Comparison of ENCODE assay signal across 21 cellular contexts in genomic region chr2:157262248-157262647, GRCh38. TPM values are rescaled to one million over a fixed set of nuclear protein-coding genes. Genes with fewer than 3 reads are reported as not detected.
"Had no signal": no experiment of that assay in that cellular context is flagged by ENCODE, and none has a peak within 500 bp of the region (broad histone marks: within the 10 kb centered on the region; RNA-seq: fewer than 3 reads in every experiment).

No MANE protein-coding gene starts in this region.

- H3K4me3 ChIP-seq: ascending aorta, breast epithelium, gastrocnemius medialis, heart left ventricle, lung, ovary, sigmoid colon, spleen had no signal

- H3K9me3 ChIP-seq: ascending aorta, breast epithelium, gastrocnemius medialis, heart left ventricle, ovary, sigmoid colon, spleen, upper lobe of left lung had no signal

- H3K27me3 ChIP-seq: ascending aorta, breast epithelium, gastrocnemius medialis, heart left ventricle, ovary, sigmoid colon, spleen, upper lobe of left lung had no signal

- H3K36me3 ChIP-seq: ascending aorta, breast epithelium, gastrocnemius medialis, heart left ventricle, ovary, sigmoid colon, spleen, upper lobe of left lung had no signal

- ATAC-seq: activated CD8-positive, alpha-beta memory T cell treated with anti-CD3 and anti-CD28 coated beads, Interleukin-2, amount 10 ng/mL, durations not matched to agents 7 days and 5 days; gastrocnemius medialis; heart left ventricle; left colon; stimulated activated naive CD8-positive, alpha-beta T cell treated with anti-CD3 and anti-CD28 coated beads, Interleukin-15, amount 100 ng/mL, for 72 hours had no signal

- H3K27ac ChIP-seq: breast epithelium, gastrocnemius medialis, heart left ventricle, ovary, sigmoid colon, spleen had no signal

- DNase-seq: activated CD4-positive, alpha-beta T cell treated with anti-CD3 and anti-CD28 coated beads for 1 hour; activated CD4-positive, alpha-beta T cell treated with anti-CD3 and anti-CD28 coated beads, Interleukin-2, amount 50 U/mL, for 48 hours; activated CD8-positive, alpha-beta memory T cell treated with anti-CD3 and anti-CD28 coated beads, Interleukin-2, amount 10 ng/mL, durations not matched to agents 7 days and 5 days; activated naive CD4-positive, alpha-beta T cell treated with anti-CD3 and anti-CD28 coated beads for 36 hours; activated T-cell treated with anti-CD3 and anti-CD28 coated beads, Interleukin-2, amount 50 U/mL, for 1 hour; effector memory CD4-positive, alpha-beta T cell; gastrocnemius medialis; heart left ventricle; left colon; midbrain; ovary; sigmoid colon; spleen; stimulated activated naive CD8-positive, alpha-beta T cell treated with anti-CD3 and anti-CD28 coated beads, Interleukin-15, amount 100 ng/mL, for 72 hours; T1000 had no signal

- H3K4me1 ChIP-seq: breast epithelium had no signal

RNA-seq across cellular contexts. Expression of gene GALNT5, which starts 4.7 kb away (rescaled TPM):
- total RNA-seq: activated CD8-positive, alpha-beta memory T cell treated with anti-CD3 and anti-CD28 coated beads, Interleukin-2, amount 10 ng/mL, durations not matched to agents 7 days and 5 days; activated naive CD4-positive, alpha-beta T cell treated with anti-CD3 and anti-CD28 coated beads for 36 hours; activated T-helper 2 cell treated with anti-CD3 and anti-CD28 coated beads, Interferon-gamma antibody, Interleukin-2, Interleukin-4, amounts not matched to agents 10 μg/mL and 5 μg/mL and 100 μg/mL, durations not matched to agents 14 hours and 24 hours and 36 hours; pulmonary artery endothelial cell had no signal
